9 cellular contexts compared by ENCODE assay signal in the genomic region with DNA sequence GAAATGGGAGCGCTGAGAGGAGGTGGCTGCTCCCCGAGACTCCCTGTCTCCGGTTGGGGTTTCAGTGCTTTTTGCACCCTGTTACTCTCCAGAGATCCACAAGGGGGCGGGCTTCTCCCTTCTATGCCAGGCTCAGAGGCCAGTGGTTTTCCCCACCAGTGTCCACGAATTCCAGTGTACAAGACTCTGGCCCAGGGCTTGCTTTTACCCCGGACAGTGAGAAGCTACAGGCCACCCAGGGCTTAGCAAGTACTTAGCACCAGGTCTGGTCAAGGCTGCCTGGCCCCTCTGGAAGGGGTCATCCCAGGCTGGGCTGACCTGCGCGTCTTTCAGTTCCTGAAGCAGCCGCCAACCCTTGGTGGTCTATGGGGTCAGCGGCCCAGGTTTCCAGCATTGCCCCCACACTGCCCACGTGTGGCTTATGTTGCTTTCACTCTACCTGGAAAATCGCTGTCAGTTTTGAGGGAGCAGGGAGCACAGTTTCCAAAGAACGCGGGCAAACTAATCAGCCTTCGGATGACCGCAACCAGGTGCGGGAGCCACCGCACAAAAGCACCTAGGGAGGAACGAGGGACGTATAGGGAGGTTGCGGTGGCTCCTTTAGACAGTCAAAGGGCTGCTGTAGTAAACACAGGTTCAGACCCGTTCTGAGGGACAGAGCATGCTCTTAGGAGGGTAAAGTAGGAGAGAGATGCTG. TPM values are rescaled to one million over a fixed set of nuclear protein-coding genes. Genes with fewer than 3 reads are reported as not detected.
DNase-seq lines count a peak whose midpoint lies in the region; ATAC-seq and TF ChIP-seq lines count a peak whose summit lies in the region.
"Had no signal": no experiment of that assay in that cellular context is flagged by ENCODE, and none has a peak within 500 bp of the region (broad histone marks: within the 10 kb centered on the region; RNA-seq: fewer than 3 reads in every experiment).

No MANE protein-coding gene starts in this region.

- H3K27ac Mint-ChIP-seq in CD14-positive monocyte: no peak overlapping the region

- no peaks in the 10 kb centered on the region for H3K9me2 ChIP-seq in OCI-LY1 (ENCODE audit: low read depth, low read length)

- H4K20me1 ChIP-seq in OCI-LY1 (ENCODE audit: insufficient read depth, low read length): no peaks in the 10 kb centered on the region

- no peaks in the 10 kb centered on the region for H3K36me3 Mint-ChIP-seq in CD14-positive monocyte

- H3K36me3 ChIP-seq in OCI-LY1 (ENCODE audit: insufficient read depth, low read length): no peaks in the 10 kb centered on the region

- no peak overlapping the region for H3K27ac ChIP-seq in OCI-LY1 (ENCODE audit: low read depth, low read length, poor library complexity, severe bottlenecking)
- H3K27ac ChIP-seq: skin epidermis had no signal

- peaks cover 6% of the 10 kb centered on the region for H3K4me1 Mint-ChIP-seq in CD14-positive monocyte

- no peak overlapping the region for H3K4me3 ChIP-seq in OCI-LY1 (ENCODE audit: low read depth, low read length, poor library complexity, severe bottlenecking)
- H3K4me3 ChIP-seq: skin epidermis had no signal

- peak; percentile 96 for TF ChIP-seq CTCF in CD14-positive monocyte (IDR thresholded peaks at IDR 0.05)
- peak; percentile 48 for TF ChIP-seq CTCF in OCI-LY1 (IDR thresholded peaks at IDR 0.05; ENCODE audit: low read length)

- peaks cover 0 to 3% (median 0%) of the 10 kb centered on the region in 7 donors for H3K9me3 Mint-ChIP-seq in CD14-positive monocyte

- H3K27me3 Mint-ChIP-seq in CD14-positive monocyte (ENCODE audit: low read depth in 3 of 3): peaks cover 32 to 58% (median 54%) of the 10 kb centered on the region in 3 donors

- peak overlapping the region in 1 of 2 donors; percentile 67 for H3K4me3 Mint-ChIP-seq in CD14-positive monocyte

- H3K9me3 ChIP-seq in OCI-LY1 (ENCODE audit: low read length): no peaks in the 10 kb centered on the region

- no peak overlapping the region for H3K4me2 ChIP-seq in OCI-LY1 (ENCODE audit: low read length)

- H3F3A ChIP-seq in OCI-LY1 (ENCODE audit: insufficient read depth, low read length): no peaks in the 10 kb centered on the region

- no peak overlapping the region for H2AFZ ChIP-seq in OCI-LY1 (ENCODE audit: low read length)

- H3K79me2 ChIP-seq in OCI-LY1 (ENCODE audit: insufficient read depth, low read length): no peaks in the 10 kb centered on the region

- peak; percentile 53 for ATAC-seq in GM19463 (IDR thresholded peaks at IDR 0.05; ENCODE audit: unreplicated experiment)
- ATAC-seq in GM19324 (IDR thresholded peaks at IDR 0.05; ENCODE audit: low FRiP score, unreplicated experiment): no peak
- ATAC-seq in GM18868 (IDR thresholded peaks at IDR 0.05; ENCODE audit: unreplicated experiment): no peak

- H3K9ac ChIP-seq in OCI-LY1 (ENCODE audit: low read length): no peak overlapping the region

- no peaks in the 10 kb centered on the region for H3K4me1 ChIP-seq in OCI-LY1 (ENCODE audit: insufficient read depth, low read length, severe bottlenecking)

- H3K27me3 ChIP-seq in OCI-LY1 (ENCODE audit: insufficient read depth, low read length): no peaks in the 10 kb centered on the region

- intact Hi-C loops in CD14-positive monocyte (cut with micrococcal nuclease): loop anchor here (2.0 to 5.0 kb wide), 4 partner anchors 207 to 272 kb away; no protein-coding TSS in a partner anchor

- no peak for DNase-seq in CD14-positive monocyte (ENCODE audit: low spot score)
- peak; percentile 65 to 70 for DNase-seq in activated T-cell treated with anti-CD3 and anti-CD28 coated beads, Interleukin-2, amount 50 U/mL, for 48 hours
- peak; percentile 8 for DNase-seq in fibroblast of the conjunctiva (ENCODE audit: low read depth)
- DNase-seq in occipital lobe (lab: John Stamatoyannopoulos, UW): peak; percentile 16

RNA-seq across cellular contexts. Expression of gene CYP26A1, which starts 6.8 kb away (rescaled TPM):
- polyA plus RNA-seq in CD14-positive monocyte: not detected
- 10.0 TPM for total RNA-seq in occipital lobe

RNA-seq across cellular contexts. Expression of gene CYP26C1, which starts 19.9 kb away (rescaled TPM):
- polyA plus RNA-seq in CD14-positive monocyte: not detected
- 0.16 TPM for total RNA-seq in occipital lobe
